Comparison of ENCODE assay signal across 7 cellular contexts in genomic region chr2:156334496-156335478, GRCh38. TPM values are rescaled to one million over a fixed set of nuclear protein-coding genes. Genes with fewer than 3 reads are reported as not detected.
DNase-seq lines count a peak whose midpoint lies in the region; ATAC-seq, FAIRE-seq and TF ChIP-seq lines count a peak whose summit lies in the region.

No MANE protein-coding gene starts in this region.

- DNase-seq in GM18507 (ENCODE audit: extremely low spot score, insufficient read length, low read depth) (no peak), NCI-H345 treated with DMSO at 0.1 percent for 48 hours (lab: John Stamatoyannopoulos, UW; ENCODE audit: unreplicated experiment) (peak; percentile 92), coronary artery (ENCODE audit: low spot score) (peak; percentile 98), left lung (peak; percentile 95)
- peak; percentile 92 for DNase-seq in activated CD4-positive, alpha-beta T cell treated with anti-CD3 and anti-CD28 coated beads, Interleukin-2, amount 10 ng/mL, durations not matched to agents 24 days and 14 days
- DNase-seq in stimulated activated CD4-positive, alpha-beta T cell treated with anti-CD3 and anti-CD28 coated beads, Interleukin-2, amount 100 ng/mL, for 4 hours (ENCODE audit: low read depth): peak; percentile 91

- H3K27ac ChIP-seq in coronary artery (peak overlapping the region; percentile 100), left lung (peak overlapping the region; percentile 99 to 100)

- H3K4me3 Mint-ChIP-seq in activated CD4-positive, alpha-beta T cell treated with anti-CD3 and anti-CD28 coated beads, Interleukin-2, amount 10 ng/mL, durations not matched to agents 24 days and 14 days: peak overlapping the region; percentile 81

- intact Hi-C loops in activated CD4-positive, alpha-beta T cell treated with anti-CD3 and anti-CD28 coated beads, Interleukin-2, amount 10 ng/mL, durations not matched to agents 24 days and 14 days (cut with micrococcal nuclease): loop anchor here (1.0 to 5.0 kb wide), 6 partner anchors 51 to 1143 kb away; no protein-coding TSS in a partner anchor
- intact Hi-C loops in left lung (cut with DNase I): no loop called here

- peaks cover 6% of the 10 kb centered on the region for H3K27me3 Mint-ChIP-seq in activated CD4-positive, alpha-beta T cell treated with anti-CD3 and anti-CD28 coated beads, Interleukin-2, amount 10 ng/mL, durations not matched to agents 24 days and 14 days

- H3K36me3 Mint-ChIP-seq in activated CD4-positive, alpha-beta T cell treated with anti-CD3 and anti-CD28 coated beads, Interleukin-2, amount 10 ng/mL, durations not matched to agents 24 days and 14 days (ENCODE audit: low read depth): peaks cover 16% of the 10 kb centered on the region

- no peaks in the 10 kb centered on the region for H3K9me3 ChIP-seq in left lung

- peak overlapping the region; percentile 87 for H3K4me3 ChIP-seq in coronary artery
- H3K4me3 ChIP-seq in left lung: peak overlapping the region; percentile 74 to 75

- peaks cover 60% of the 10 kb centered on the region for H3K4me1 Mint-ChIP-seq in activated CD4-positive, alpha-beta T cell treated with anti-CD3 and anti-CD28 coated beads, Interleukin-2, amount 10 ng/mL, durations not matched to agents 24 days and 14 days

- no peaks in the 10 kb centered on the region for H3K9me3 Mint-ChIP-seq in activated CD4-positive, alpha-beta T cell treated with anti-CD3 and anti-CD28 coated beads, Interleukin-2, amount 10 ng/mL, durations not matched to agents 24 days and 14 days

- H3K27ac Mint-ChIP-seq in activated CD4-positive, alpha-beta T cell treated with anti-CD3 and anti-CD28 coated beads, Interleukin-2, amount 10 ng/mL, durations not matched to agents 24 days and 14 days: peak overlapping the region; percentile 99

- peak; percentile 28 for ATAC-seq in HG03045 (IDR thresholded peaks at IDR 0.05; ENCODE audit: unreplicated experiment)
- peak; percentile 78 for ATAC-seq in left lung

- H3K4me1 ChIP-seq in left lung: peaks cover 6 to 53% of the 10 kb centered on the region in 2 donors

- no peaks in the 10 kb centered on the region for H3K36me3 ChIP-seq in left lung

- H3K27me3 ChIP-seq in left lung: peaks cover 6 to 13% of the 10 kb centered on the region in 2 donors

- peak; percentile 56 for FAIRE-seq in GM18507 (lab: Jason Lieb, UNC)

- TF ChIP-seq CTCF in coronary artery (IDR thresholded peaks at IDR 0.05) (no peak), left lung (IDR thresholded peaks at IDR 0.05) (no peak)

RNA-seq across cellular contexts. Expression of gene NR4A2, which starts 2.3 kb away (rescaled TPM):
- total RNA-seq in activated CD4-positive, alpha-beta T cell treated with anti-CD3 and anti-CD28 coated beads, Interleukin-2, amount 10 ng/mL, durations not matched to agents 24 days and 14 days: 13.2 and 14.1 TPM in 2 replicates
- 1 to 10 TPM; 3.5 to 5.0 TPM for total RNA-seq in left lung
